38 cellular contexts compared by ENCODE assay signal in the genomic region with DNA sequence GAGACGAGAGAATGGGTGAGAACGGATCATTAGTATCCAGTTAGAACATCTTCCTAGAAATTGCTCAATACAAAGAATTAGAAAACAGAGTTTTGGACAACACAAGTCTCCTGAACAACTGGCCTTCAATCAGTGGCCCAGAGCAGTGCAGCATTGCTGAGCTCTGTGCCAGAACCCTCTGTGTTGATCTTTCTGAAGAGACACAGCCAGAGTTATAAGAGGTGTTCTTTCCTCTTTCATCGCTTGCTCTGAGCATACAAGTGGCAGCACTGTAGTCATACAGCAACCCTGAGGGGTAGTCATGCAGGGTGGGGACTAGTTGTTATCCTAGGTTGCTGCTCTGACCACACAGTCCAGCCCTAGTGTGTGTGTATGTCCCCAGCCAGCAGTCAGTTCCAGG. TPM values are rescaled to one million over a fixed set of nuclear protein-coding genes. Genes with fewer than 3 reads are reported as not detected.
"Had no signal": no experiment of that assay in that cellular context is flagged by ENCODE, and none has a peak within 500 bp of the region (broad histone marks: within the 10 kb centered on the region; RNA-seq: fewer than 3 reads in every experiment).

No MANE protein-coding gene starts in this region.

- DNase-seq: activated CD4-positive, alpha-beta memory T cell treated with anti-CD3 and anti-CD28 coated beads, Interleukin-2, amount 10 ng/mL, durations not matched to agents 7 days and 5 days; activated CD4-positive, alpha-beta T cell treated with anti-CD3 and anti-CD28 coated beads for 1 hour; activated CD4-positive, alpha-beta T cell treated with anti-CD3 and anti-CD28 coated beads for 36 hours; activated CD4-positive, alpha-beta T cell treated with anti-CD3 and anti-CD28 coated beads for 48 hours; activated CD4-positive, alpha-beta T cell treated with anti-CD3 and anti-CD28 coated beads, Interleukin-2, amount 10 ng/mL, durations not matched to agents 7 days and 5 days; activated CD4-positive, alpha-beta T cell treated with anti-CD3 and anti-CD28 coated beads, Interleukin-2, amount 50 U/mL, for 48 hours; activated CD4-positive, CD25-positive, alpha-beta regulatory T cell; activated CD8-positive, alpha-beta memory T cell treated with anti-CD3 and anti-CD28 coated beads for 24 hours; activated CD8-positive, alpha-beta memory T cell treated with anti-CD3 and anti-CD28 coated beads, Interleukin-2, amount 10 ng/mL, durations not matched to agents 7 days and 5 days; activated CD8-positive, alpha-beta memory T cell treated with anti-CD3 and anti-CD28 coated beads, Interleukin-2, amount 50 U/mL, for 48 hours; activated CD8-positive, alpha-beta T cell treated with anti-CD3 and anti-CD28 coated beads, Interleukin-2, amount 10 ng/mL, durations not matched to agents 7 days and 5 days; activated effector memory CD4-positive, alpha-beta T cell treated with Interleukin-2 at 50 U/mL for 16 hours; activated gamma-delta T cell; activated naive CD4-positive, alpha-beta T cell treated with anti-CD3 and anti-CD28 coated beads, Interleukin-2, amount 50 U/mL, for 16 hours; activated naive CD4-positive, alpha-beta T cell treated with Interleukin-2 at 50 U/mL for 16 hours; activated naive CD8-positive, alpha-beta T cell treated with anti-CD3 and anti-CD28 coated beads for 36 hours; activated T-cell treated with anti-CD3 and anti-CD28 coated beads, Interleukin-2, amount 50 U/mL, for 24 hours; activated T-cell treated with anti-CD3 and anti-CD28 coated beads, Interleukin-2, amount 50 U/mL, for 48 hours; adrenal gland; amniotic stem cell; aorta; body of pancreas; brain microvascular endothelial cell; central memory CD4-positive, alpha-beta T cell; T-helper 1 cell; T-helper 2 cell; T-helper 9 cell; WERI-Rb-1 had no signal

- H3K27me3 ChIP-seq: adrenal gland, body of pancreas, brain microvascular endothelial cell, breast epithelium had no signal

- H3K9me3 ChIP-seq: adrenal gland, body of pancreas, breast epithelium had no signal

- H3K36me3 ChIP-seq: breast epithelium had no signal

- H3K27ac Mint-ChIP-seq: activated CD4-positive, alpha-beta memory T cell treated with anti-CD3 and anti-CD28 coated beads, Interleukin-2, amount 10 ng/mL, durations not matched to agents 7 days and 5 days; activated CD4-positive, alpha-beta T cell treated with anti-CD3 and anti-CD28 coated beads for 36 hours; activated CD4-positive, alpha-beta T cell treated with anti-CD3 and anti-CD28 coated beads, Interleukin-2, amount 10 ng/mL, durations not matched to agents 7 days and 5 days; activated CD8-positive, alpha-beta T cell treated with anti-CD3 and anti-CD28 coated beads, Interleukin-2, amount 10 ng/mL, durations not matched to agents 7 days and 5 days; activated naive CD4-positive, alpha-beta T cell treated with anti-CD3 and anti-CD28 coated beads, Interleukin-2, amount 50 U/mL, for 72 hours; activated naive CD8-positive, alpha-beta T cell treated with anti-CD3 and anti-CD28 coated beads for 36 hours; activated T-cell treated with anti-CD3 and anti-CD28 coated beads, Interleukin-2, amount 50 U/mL, for 24 hours; activated T-helper 2 cell treated with anti-CD3 and anti-CD28 coated beads, Interferon-gamma antibody, Interleukin-2, Interleukin-4, amounts not matched to agents 10 μg/mL and 5 μg/mL and 100 μg/mL, durations not matched to agents 14 hours and 24 hours and 36 hours; T-helper 1 cell treated with Interleukin-12 subunit alpha and Interleukin-12 subunit beta and Interleukin-4 antibody, amounts not matched to agents 30 μg/mL and 1 μg/mL, for 36 hours; T-helper 2 cell treated with Interferon-gamma antibody and Interleukin-4, amounts not matched to agents 5 μg/mL and 100 μg/mL, for 36 hours; WTC11 had no signal

- H3K27me3 Mint-ChIP-seq: activated CD4-positive, alpha-beta memory T cell treated with anti-CD3 and anti-CD28 coated beads, Interleukin-2, amount 10 ng/mL, durations not matched to agents 7 days and 5 days; activated CD4-positive, alpha-beta T cell treated with anti-CD3 and anti-CD28 coated beads for 36 hours; activated CD4-positive, alpha-beta T cell treated with anti-CD3 and anti-CD28 coated beads, Interleukin-2, amount 10 ng/mL, durations not matched to agents 7 days and 5 days; activated CD8-positive, alpha-beta memory T cell treated with anti-CD3 and anti-CD28 coated beads, Interleukin-2, amount 10 ng/mL, durations not matched to agents 7 days and 5 days; activated naive CD8-positive, alpha-beta T cell treated with anti-CD3 and anti-CD28 coated beads for 36 hours; activated T-cell treated with anti-CD3 and anti-CD28 coated beads, Interleukin-2, amount 50 U/mL, for 24 hours had no signal

- H3K27ac ChIP-seq: adrenal gland, body of pancreas, brain microvascular endothelial cell, breast epithelium, WERI-Rb-1 had no signal

- H3K9me3 Mint-ChIP-seq: activated CD4-positive, alpha-beta memory T cell treated with anti-CD3 and anti-CD28 coated beads, Interleukin-2, amount 10 ng/mL, durations not matched to agents 7 days and 5 days; activated CD4-positive, alpha-beta T cell treated with anti-CD3 and anti-CD28 coated beads, Interleukin-2, amount 10 ng/mL, durations not matched to agents 7 days and 5 days; activated naive CD4-positive, alpha-beta T cell treated with anti-CD3 and anti-CD28 coated beads, Interleukin-2, amount 50 U/mL, for 72 hours; activated naive CD8-positive, alpha-beta T cell treated with anti-CD3 and anti-CD28 coated beads for 36 hours; activated T-cell treated with anti-CD3 and anti-CD28 coated beads, Interleukin-2, amount 50 U/mL, for 24 hours; activated T-helper 2 cell treated with anti-CD3 and anti-CD28 coated beads, Interferon-gamma antibody, Interleukin-2, Interleukin-4, amounts not matched to agents 10 μg/mL and 5 μg/mL and 100 μg/mL, durations not matched to agents 14 hours and 24 hours and 36 hours; T-helper 1 cell treated with Interleukin-12 subunit alpha and Interleukin-12 subunit beta and Interleukin-4 antibody, amounts not matched to agents 30 μg/mL and 1 μg/mL, for 36 hours; T-helper 2 cell treated with Interferon-gamma antibody and Interleukin-4, amounts not matched to agents 5 μg/mL and 100 μg/mL, for 36 hours had no signal

- H3K4me3 ChIP-seq: adrenal gland, body of pancreas, breast epithelium had no signal

- H3K4me3 Mint-ChIP-seq: activated CD4-positive, alpha-beta memory T cell treated with anti-CD3 and anti-CD28 coated beads, Interleukin-2, amount 10 ng/mL, durations not matched to agents 7 days and 5 days; activated CD4-positive, alpha-beta T cell treated with anti-CD3 and anti-CD28 coated beads for 36 hours; activated CD4-positive, alpha-beta T cell treated with anti-CD3 and anti-CD28 coated beads, Interleukin-2, amount 10 ng/mL, durations not matched to agents 7 days and 5 days; activated CD8-positive, alpha-beta memory T cell treated with anti-CD3 and anti-CD28 coated beads, Interleukin-2, amount 10 ng/mL, durations not matched to agents 7 days and 5 days; activated CD8-positive, alpha-beta T cell treated with anti-CD3 and anti-CD28 coated beads, Interleukin-2, amount 10 ng/mL, durations not matched to agents 7 days and 5 days; activated naive CD8-positive, alpha-beta T cell treated with anti-CD3 and anti-CD28 coated beads for 36 hours; activated T-cell treated with anti-CD3 and anti-CD28 coated beads, Interleukin-2, amount 50 U/mL, for 24 hours; T-helper 1 cell treated with Interleukin-12 subunit alpha and Interleukin-12 subunit beta and Interleukin-4 antibody, amounts not matched to agents 30 μg/mL and 1 μg/mL, for 36 hours; T-helper 2 cell treated with Interferon-gamma antibody and Interleukin-4, amounts not matched to agents 5 μg/mL and 100 μg/mL, for 36 hours; WTC11 had no signal

- ATAC-seq: activated CD4-positive, alpha-beta T cell treated with anti-CD3 and anti-CD28 coated beads for 36 hours; activated CD4-positive, CD25-positive, alpha-beta regulatory T cell treated with anti-CD3 and anti-CD28 coated beads, Interleukin-2, amount 50 U/mL, for 24 hours; activated CD8-positive, alpha-beta memory T cell treated with anti-CD3 and anti-CD28 coated beads, Interleukin-2, amount 10 ng/mL, durations not matched to agents 7 days and 5 days; activated CD8-positive, alpha-beta T cell treated with anti-CD3 and anti-CD28 coated beads, Interleukin-2, amount 10 ng/mL, durations not matched to agents 7 days and 5 days; activated naive CD4-positive, alpha-beta T cell treated with anti-CD3 and anti-CD28 coated beads, Interleukin-2, amount 50 U/mL, for 72 hours; body of pancreas; WTC11 had no signal

RNA-seq across cellular contexts. Expression of a gene that starts 35.6 kb away (rescaled TPM):
- total RNA-seq: activated CD4-positive, alpha-beta memory T cell treated with anti-CD3 and anti-CD28 coated beads, Interleukin-2, amount 10 ng/mL, durations not matched to agents 7 days and 5 days; activated CD4-positive, alpha-beta T cell treated with anti-CD3 and anti-CD28 coated beads for 36 hours; activated CD4-positive, alpha-beta T cell treated with anti-CD3 and anti-CD28 coated beads, Interleukin-2, amount 10 ng/mL, durations not matched to agents 7 days and 5 days; activated CD8-positive, alpha-beta memory T cell treated with anti-CD3 and anti-CD28 coated beads, Interleukin-2, amount 10 ng/mL, durations not matched to agents 7 days and 5 days; activated CD8-positive, alpha-beta T cell treated with anti-CD3 and anti-CD28 coated beads, Interleukin-2, amount 10 ng/mL, durations not matched to agents 7 days and 5 days; activated naive CD4-positive, alpha-beta T cell treated with anti-CD3 and anti-CD28 coated beads, Interleukin-2, amount 50 U/mL, for 72 hours; activated naive CD8-positive, alpha-beta T cell treated with anti-CD3 and anti-CD28 coated beads for 36 hours; activated T-helper 2 cell treated with anti-CD3 and anti-CD28 coated beads, Interferon-gamma antibody, Interleukin-2, Interleukin-4, amounts not matched to agents 10 μg/mL and 5 μg/mL and 100 μg/mL, durations not matched to agents 14 hours and 24 hours and 36 hours; aorta; astrocyte; body of pancreas; cardiac septum; cerebellum; WTC11 had no signal
